In the genomic region with DNA sequence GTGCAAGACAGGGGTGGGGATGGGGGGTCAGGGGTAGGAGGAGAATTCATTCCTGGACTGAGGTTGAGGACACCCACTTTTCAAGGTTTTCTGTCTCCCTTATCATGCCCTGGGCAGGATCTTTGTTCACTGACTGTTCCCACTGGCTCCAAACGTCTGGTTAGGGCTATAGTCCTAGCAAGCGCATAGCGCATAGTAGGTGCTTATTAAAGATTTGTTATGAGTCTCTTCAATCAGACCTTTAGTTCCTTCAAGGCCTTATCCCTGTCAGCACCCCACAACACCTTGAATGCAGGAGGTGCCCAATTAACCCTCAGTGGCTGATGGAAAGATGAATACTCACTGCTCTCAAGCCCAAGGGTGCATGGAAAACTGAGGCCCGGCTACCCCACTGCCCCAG, we compare ENCODE assay signal across 7 cellular contexts.
DNase-seq lines count a peak whose midpoint lies in the region; ATAC-seq and TF ChIP-seq lines count a peak whose summit lies in the region.

No MANE protein-coding gene starts in this region.

- peaks cover 67% of the 10 kb centered on the region for H3K4me1 Mint-ChIP-seq in HFFc6 (ENCODE audit: low read depth)
- H3K4me1 Mint-ChIP-seq in activated T-helper 2 cell treated with anti-CD3 and anti-CD28 coated beads, Interferon-gamma antibody, Interleukin-2, Interleukin-4, amounts not matched to agents 10 μg/mL and 5 μg/mL and 100 μg/mL, durations not matched to agents 14 hours and 24 hours and 36 hours (ENCODE audit: low read depth) = peaks cover 22% of the 10 kb centered on the region
- peaks cover 18% of the 10 kb centered on the region for H3K4me1 Mint-ChIP-seq in stimulated activated effector memory CD8-positive, alpha-beta T cell treated with anti-CD3 and anti-CD28 coated beads, Interleukin-12 subunit alpha, Interleukin-12 subunit beta, amount 100 ng/mL, for 72 hours

- TF ChIP-seq CTCF in HFFc6 (IDR thresholded peaks at IDR 0.05) (no peak), gastroesophageal sphincter (IDR thresholded peaks at IDR 0.05) (no peak), A673 (conservative IDR thresholded peaks at IDR 0.05; ENCODE audit: low read depth, low read length) (no peak)

- POLR2A ChIA-PET in A673 (lab: Charles Lee; ENCODE audit: low non-redundant PET) = no interaction called here

- ATAC-seq in gastroesophageal sphincter (no peak), HG02588 (IDR thresholded peaks at IDR 0.05; ENCODE audit: unreplicated experiment) (no peak), HG03565 (IDR thresholded peaks at IDR 0.05; ENCODE audit: unreplicated experiment) (no peak)
- no peak for ATAC-seq in stimulated activated effector memory CD8-positive, alpha-beta T cell treated with anti-CD3 and anti-CD28 coated beads, Interleukin-12 subunit alpha, Interleukin-12 subunit beta, amount 100 ng/mL, for 72 hours

- TF ChIP-seq POLR2A in gastroesophageal sphincter (IDR thresholded peaks at IDR 0.05) = no peak

- H3K4me3 ChIP-seq in gastroesophageal sphincter (peak overlapping the region in 1 of 2 donors; percentile 32), A673 (ENCODE audit: low read depth, low read length, poor library complexity, severe bottlenecking) (no peak overlapping the region)

- peak overlapping the region; percentile 99 for H3K27ac Mint-ChIP-seq in HFFc6
- no peak overlapping the region for H3K27ac Mint-ChIP-seq in activated T-helper 2 cell treated with anti-CD3 and anti-CD28 coated beads, Interferon-gamma antibody, Interleukin-2, Interleukin-4, amounts not matched to agents 10 μg/mL and 5 μg/mL and 100 μg/mL, durations not matched to agents 14 hours and 24 hours and 36 hours
- peak overlapping the region; percentile 89 for H3K27ac Mint-ChIP-seq in stimulated activated effector memory CD8-positive, alpha-beta T cell treated with anti-CD3 and anti-CD28 coated beads, Interleukin-12 subunit alpha, Interleukin-12 subunit beta, amount 100 ng/mL, for 72 hours

- H3K36me3 ChIP-seq in gastroesophageal sphincter = no peaks in the 10 kb centered on the region
- H3K36me3 ChIP-seq in A673 (ENCODE audit: insufficient read depth, low read length, poor library complexity, severe bottlenecking) = no peaks in the 10 kb centered on the region

- H3K4me1 ChIP-seq in gastroesophageal sphincter (peaks cover 0 to 62% (median 16%) of the 10 kb centered on the region in 3 donors), A673 (ENCODE audit: insufficient read depth, low read length, poor library complexity, severe bottlenecking) (no peaks in the 10 kb centered on the region)

- WGBS in gastroesophageal sphincter (ENCODE audit: low coverage in 1 of 2), 2 donors = 0% methylated on average over 1 of the region's 4 CpGs

- no peak for DNase-seq in HFFc6
- no peak for DNase-seq in activated T-helper 2 cell treated with anti-CD3 and anti-CD28 coated beads, Interferon-gamma antibody, Interleukin-2, Interleukin-4, amounts not matched to agents 10 μg/mL and 5 μg/mL and 100 μg/mL, durations not matched to agents 14 hours and 24 hours and 36 hours (ENCODE audit: low spot score)
- DNase-seq in stimulated activated effector memory CD8-positive, alpha-beta T cell treated with anti-CD3 and anti-CD28 coated beads, Interleukin-12 subunit alpha, Interleukin-12 subunit beta, amount 100 ng/mL, for 72 hours (ENCODE audit: low spot score in 2 of 2) = no peak
- no peak for DNase-seq in A673 (ENCODE audit: low spot score)

- CTCF ChIA-PET in A673 (lab: Charles Lee) = no interaction called here

- H3K27me3 ChIP-seq in gastroesophageal sphincter = no peaks in the 10 kb centered on the region
- H3K27me3 ChIP-seq in A673 (replicated peaks; ENCODE audit: insufficient read depth, low read depth, low read length, poor library complexity) = no peaks in the 10 kb centered on the region

- H3K36me3 Mint-ChIP-seq in HFFc6 (ENCODE audit: low read depth) = no peaks in the 10 kb centered on the region
- no peaks in the 10 kb centered on the region for H3K36me3 Mint-ChIP-seq in activated T-helper 2 cell treated with anti-CD3 and anti-CD28 coated beads, Interferon-gamma antibody, Interleukin-2, Interleukin-4, amounts not matched to agents 10 μg/mL and 5 μg/mL and 100 μg/mL, durations not matched to agents 14 hours and 24 hours and 36 hours (ENCODE audit: low read depth)
- no peaks in the 10 kb centered on the region for H3K36me3 Mint-ChIP-seq in stimulated activated effector memory CD8-positive, alpha-beta T cell treated with anti-CD3 and anti-CD28 coated beads, Interleukin-12 subunit alpha, Interleukin-12 subunit beta, amount 100 ng/mL, for 72 hours

- no peak for TF ChIP-seq EP300 in gastroesophageal sphincter (IDR thresholded peaks at IDR 0.05)

- no peaks in the 10 kb centered on the region for H3K9me3 ChIP-seq in gastroesophageal sphincter
- H3K9me3 ChIP-seq in A673 (ENCODE audit: low read depth, low read length, poor library complexity, severe bottlenecking) = no peaks in the 10 kb centered on the region

- BruUV-seq in A673 (replicated peaks; lab: Mats Ljungman, UMichigan) = no TSS peak

- H3K27ac ChIP-seq in gastroesophageal sphincter (peak overlapping the region; percentile 10 to 82 (median 76)), A673 (ENCODE audit: low read depth, low read length, poor library complexity, severe bottlenecking) (no peak overlapping the region)

- intact Hi-C loops in activated T-helper 2 cell treated with anti-CD3 and anti-CD28 coated beads, Interferon-gamma antibody, Interleukin-2, Interleukin-4, amounts not matched to agents 10 μg/mL and 5 μg/mL and 100 μg/mL, durations not matched to agents 14 hours and 24 hours and 36 hours (cut with micrococcal nuclease) = no loop called here
- intact Hi-C loops in A673 (cut with micrococcal nuclease; ENCODE audit: unreplicated experiment) = no loop called here

- H3K9me3 Mint-ChIP-seq in HFFc6 = no peaks in the 10 kb centered on the region
- no peaks in the 10 kb centered on the region for H3K9me3 Mint-ChIP-seq in activated T-helper 2 cell treated with anti-CD3 and anti-CD28 coated beads, Interferon-gamma antibody, Interleukin-2, Interleukin-4, amounts not matched to agents 10 μg/mL and 5 μg/mL and 100 μg/mL, durations not matched to agents 14 hours and 24 hours and 36 hours
- H3K9me3 Mint-ChIP-seq in stimulated activated effector memory CD8-positive, alpha-beta T cell treated with anti-CD3 and anti-CD28 coated beads, Interleukin-12 subunit alpha, Interleukin-12 subunit beta, amount 100 ng/mL, for 72 hours = no peaks in the 10 kb centered on the region

- H3K4me3 Mint-ChIP-seq in HFFc6 = peak overlapping the region; percentile 91
- H3K4me3 Mint-ChIP-seq in activated T-helper 2 cell treated with anti-CD3 and anti-CD28 coated beads, Interferon-gamma antibody, Interleukin-2, Interleukin-4, amounts not matched to agents 10 μg/mL and 5 μg/mL and 100 μg/mL, durations not matched to agents 14 hours and 24 hours and 36 hours (ENCODE audit: low read depth) = peak overlapping the region; percentile 78
- peak overlapping the region; percentile 67 for H3K4me3 Mint-ChIP-seq in stimulated activated effector memory CD8-positive, alpha-beta T cell treated with anti-CD3 and anti-CD28 coated beads, Interleukin-12 subunit alpha, Interleukin-12 subunit beta, amount 100 ng/mL, for 72 hours

- peaks cover 2% of the 10 kb centered on the region for H3K27me3 Mint-ChIP-seq in HFFc6 (ENCODE audit: insufficient read depth)
- H3K27me3 Mint-ChIP-seq in activated T-helper 2 cell treated with anti-CD3 and anti-CD28 coated beads, Interferon-gamma antibody, Interleukin-2, Interleukin-4, amounts not matched to agents 10 μg/mL and 5 μg/mL and 100 μg/mL, durations not matched to agents 14 hours and 24 hours and 36 hours (ENCODE audit: low read depth) = no peaks in the 10 kb centered on the region
